ENCODE assay signal across 1 cellular context in the genomic region with DNA sequence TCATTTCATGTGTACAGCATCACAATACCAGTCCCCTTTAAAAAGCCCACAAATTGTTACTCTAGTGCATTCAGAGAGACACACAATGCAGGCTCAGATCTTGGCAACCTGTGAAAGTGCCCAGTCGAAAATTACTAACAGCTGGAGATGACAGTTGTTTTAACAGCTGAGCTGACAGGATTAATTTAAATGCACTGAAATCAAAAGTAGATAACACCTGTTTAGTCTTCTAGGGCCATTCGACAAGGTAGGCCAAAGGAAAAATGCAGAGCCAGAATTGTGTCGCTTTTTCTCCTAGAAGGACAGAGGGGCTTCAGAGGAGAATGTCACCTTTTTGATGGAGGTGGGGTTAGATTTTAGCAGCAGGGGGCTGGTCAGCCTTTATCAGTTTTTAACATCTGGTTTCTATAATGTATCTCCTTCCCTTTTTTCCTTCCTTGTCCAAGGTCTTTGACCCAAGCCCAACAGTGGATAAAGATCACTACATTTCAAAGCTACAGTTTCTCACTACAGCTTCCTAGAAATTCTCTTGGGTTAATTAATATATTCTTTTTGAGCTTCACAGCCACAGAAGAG.
TF ChIP-seq lines count a peak whose summit lies in the region.

No MANE protein-coding gene starts in this region.

TF ChIP-seq in K562, 482 proteins besides CTCF, POLR2A, EP300 and RAD21 (continued from another document):
- TF ChIP-seq, protein P1, sequence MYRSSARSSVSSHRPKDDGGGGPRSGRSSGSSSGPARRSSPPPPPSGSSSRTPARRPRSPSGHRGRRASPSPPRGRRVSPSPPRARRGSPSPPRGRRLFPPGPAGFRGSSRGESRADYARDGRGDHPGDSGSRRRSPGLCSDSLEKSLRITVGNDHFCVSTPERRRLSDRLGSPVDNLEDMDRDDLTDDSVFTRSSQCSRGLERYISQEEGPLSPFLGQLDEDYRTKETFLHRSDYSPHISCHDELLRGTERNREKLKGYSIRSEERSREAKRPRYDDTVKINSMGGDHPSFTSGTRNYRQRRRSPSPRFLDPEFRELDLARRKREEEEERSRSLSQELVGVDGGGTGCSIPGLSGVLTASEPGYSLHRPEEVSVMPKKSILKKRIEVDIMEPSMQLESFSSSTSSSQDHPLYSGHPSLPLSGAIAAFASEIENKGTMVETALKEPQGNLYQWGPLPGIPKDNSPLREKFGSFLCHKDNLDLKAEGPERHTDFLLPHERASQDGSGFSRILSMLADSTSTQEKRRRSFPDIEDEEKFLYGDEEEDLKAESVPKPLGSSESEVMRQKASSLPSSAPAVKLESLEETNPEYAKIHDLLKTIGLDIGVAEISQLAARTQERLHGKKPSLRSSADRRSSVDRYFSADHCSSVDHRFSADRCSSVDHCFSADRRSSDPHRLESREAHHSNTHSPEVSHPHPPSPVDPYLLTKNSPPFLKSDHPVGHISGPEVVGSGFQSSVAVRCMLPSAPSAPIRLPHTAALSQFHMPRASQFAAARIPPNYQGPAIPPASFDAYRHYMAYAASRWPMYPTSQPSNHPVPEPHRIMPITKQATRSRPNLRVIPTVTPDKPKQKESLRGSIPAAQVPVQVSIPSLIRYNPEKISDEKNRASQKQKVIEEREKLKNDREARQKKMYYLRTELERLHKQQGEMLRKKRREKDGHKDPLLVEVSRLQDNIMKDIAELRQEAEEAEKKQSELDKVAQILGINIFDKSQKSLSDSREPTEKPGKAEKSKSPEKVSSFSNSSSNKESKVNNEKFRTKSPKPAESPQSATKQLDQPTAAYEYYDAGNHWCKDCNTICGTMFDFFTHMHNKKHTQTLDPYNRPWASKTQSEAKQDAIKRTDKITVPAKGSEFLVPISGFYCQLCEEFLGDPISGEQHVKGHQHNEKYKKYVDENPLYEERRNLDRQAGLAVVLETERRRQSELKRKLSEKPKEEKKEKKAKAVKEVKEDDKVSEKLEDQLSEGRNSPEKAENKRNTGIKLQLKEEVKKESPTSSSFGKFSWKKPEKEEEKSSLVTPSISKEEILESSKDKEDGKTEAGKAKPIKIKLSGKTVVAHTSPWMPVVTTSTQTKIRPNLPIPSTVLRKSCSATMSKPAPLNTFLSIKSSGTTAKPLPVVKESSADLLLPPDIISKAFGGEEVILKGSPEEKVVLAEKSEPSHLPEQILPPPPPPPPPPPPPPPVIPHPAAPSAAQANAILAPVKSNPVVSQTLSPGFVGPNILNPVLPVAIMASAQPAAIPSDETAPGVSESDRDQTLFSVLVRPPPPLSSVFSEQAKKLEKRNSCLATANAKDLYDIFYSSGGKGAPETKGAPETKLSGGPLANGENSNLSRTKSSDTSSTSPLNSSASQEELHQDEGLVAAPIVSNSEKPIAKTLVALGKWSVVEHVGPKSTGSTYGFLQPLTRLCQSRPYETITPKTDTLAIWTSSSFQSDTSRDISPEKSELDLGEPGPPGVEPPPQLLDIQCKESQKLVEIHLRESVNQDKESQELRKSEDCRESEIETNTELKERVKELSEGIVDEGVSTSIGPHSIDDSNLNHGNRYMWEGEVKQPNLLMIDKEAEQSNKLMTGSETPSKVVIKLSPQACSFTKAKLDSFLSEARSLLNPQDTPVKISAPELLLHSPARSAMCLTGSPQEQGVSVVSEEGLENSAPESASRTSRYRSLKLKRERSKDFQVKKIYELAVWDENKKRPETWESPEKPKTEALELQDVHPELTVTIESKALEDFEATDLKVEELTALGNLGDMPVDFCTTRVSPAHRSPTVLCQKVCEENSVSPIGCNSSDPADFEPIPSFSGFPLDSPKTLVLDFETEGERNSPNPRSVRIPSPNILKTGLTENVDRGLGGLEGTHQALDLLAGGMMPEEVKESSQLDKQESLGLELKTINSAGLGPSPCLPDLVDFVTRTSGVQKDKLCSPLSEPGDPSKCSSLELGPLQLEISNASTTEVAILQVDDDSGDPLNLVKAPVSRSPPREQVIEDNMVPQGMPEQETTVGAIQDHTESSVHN (IDR thresholded peaks at IDR 0.05; ENCODE audit: borderline replicate concordance in 1 of 2, low read depth in 1 of 2): peak in 1 of 2 experiments; percentile 34; a peak in 1 of 4 replicates
